In the genomic region with DNA sequence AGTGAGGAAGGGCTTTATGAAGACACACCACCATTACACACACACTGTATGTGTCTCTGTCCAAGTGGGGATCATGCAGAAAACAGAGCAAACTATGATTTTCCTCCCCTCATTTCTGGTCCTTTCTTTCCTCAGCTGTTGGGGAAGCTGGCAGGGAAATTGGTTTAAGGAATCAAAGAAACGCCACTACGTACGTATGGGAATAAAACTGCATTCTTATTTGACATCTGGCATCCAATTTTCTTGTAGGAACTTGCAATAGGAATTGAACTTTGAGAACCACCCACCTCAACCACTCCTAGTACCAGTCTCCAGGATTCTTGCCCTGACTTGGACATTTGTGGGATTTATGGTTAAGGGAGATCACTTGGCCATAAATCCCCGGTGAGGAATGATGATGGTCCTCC, we compare ENCODE assay signal across 10 cellular contexts.
DNase-seq lines count a peak whose midpoint lies in the region; ATAC-seq and TF ChIP-seq lines count a peak whose summit lies in the region.
"Had no signal": no experiment of that assay in that cellular context is flagged by ENCODE, and none has a peak within 500 bp of the region (broad histone marks: within the 10 kb centered on the region; RNA-seq: fewer than 3 reads in every experiment).

No MANE protein-coding gene starts in this region.

- ATAC-seq in right lobe of liver, result no peak

- H3K4me1 Mint-ChIP-seq in T-helper 2 cell treated with Interferon-gamma antibody and Interleukin-4, amounts not matched to agents 5 μg/mL and 100 μg/mL, for 36 hours (ENCODE audit: low read depth), result peaks cover 9% of the 10 kb centered on the region

- peaks cover 0 to 9% (median 0%) of the 10 kb centered on the region in 4 donors for H3K4me1 ChIP-seq in right lobe of liver
- H3K4me1 ChIP-seq in stomach, result peaks cover 7 to 55% (median 26%) of the 10 kb centered on the region in 4 donors

- H3K9me3 Mint-ChIP-seq in T-helper 2 cell treated with Interferon-gamma antibody and Interleukin-4, amounts not matched to agents 5 μg/mL and 100 μg/mL, for 36 hours, result no peaks in the 10 kb centered on the region
- H3K9me3 Mint-ChIP-seq: CD8-positive, alpha-beta memory T cell had no signal

- peak overlapping the region; percentile 75 for H3K4me3 Mint-ChIP-seq in T-helper 2 cell treated with Interferon-gamma antibody and Interleukin-4, amounts not matched to agents 5 μg/mL and 100 μg/mL, for 36 hours

- H3K9me3 ChIP-seq in right lobe of liver, result no peaks in the 10 kb centered on the region
- H3K9me3 ChIP-seq in stomach, result no peaks in the 10 kb centered on the region

- intact Hi-C loops in right lobe of liver (cut with DNase I), result no loop called here
- intact Hi-C loops in stomach (cut with DNase I; ENCODE audit: low total_unique reads), result no loop called here

- no peaks in the 10 kb centered on the region for H3K36me3 ChIP-seq in right lobe of liver
- H3K36me3 ChIP-seq in stomach, result no peaks in the 10 kb centered on the region

- peak overlapping the region; percentile 56 for H3K4me3 ChIP-seq in astrocyte of the spinal cord (ENCODE audit: low read depth, low read length)
- H3K4me3 ChIP-seq in right lobe of liver, result peak overlapping the region; percentile 53 to 67 (median 55)
- H3K4me3 ChIP-seq in stomach, result peak overlapping the region; percentile 56 to 64 (median 62)

- H3K27me3 ChIP-seq in right lobe of liver, result no peaks in the 10 kb centered on the region
- no peaks in the 10 kb centered on the region for H3K27me3 ChIP-seq in stomach

- in situ Hi-C loops in astrocyte of the spinal cord (cut with HindIII; ENCODE audit: low sequenced_read_pairs), result no loop called here

- WGBS in right lobe of liver (ENCODE audit: insufficient coverage, low coverage, low lambda C conversion rate, missing lambda C conversion rate), result 9% methylated on average over 4 of the region's 4 CpGs
- whole genome bisulfite sequencing in stomach, 5 donors, result 9 to 30% (median 20%) methylated on average over 4 of the region's 4 CpGs

- TF ChIP-seq CTCF in astrocyte of the spinal cord (IDR thresholded peaks at IDR 0.05; ENCODE audit: low read depth, low read length), result no peak
- no peak for TF ChIP-seq CTCF in right lobe of liver (IDR thresholded peaks at IDR 0.05)
- TF ChIP-seq CTCF in stomach (IDR thresholded peaks at IDR 0.05), result no peak

- H3K27ac ChIP-seq in right lobe of liver (peak overlapping the region; percentile 46 to 74 (median 68)), stomach (peak overlapping the region; percentile 83 to 88 (median 85))

- TF ChIP-seq EP300 in stomach (IDR thresholded peaks at IDR 0.05), result no peak

- no peak overlapping the region for H3K27ac Mint-ChIP-seq in T-helper 2 cell treated with Interferon-gamma antibody and Interleukin-4, amounts not matched to agents 5 μg/mL and 100 μg/mL, for 36 hours

- peaks cover 40% of the 10 kb centered on the region for H3K27me3 Mint-ChIP-seq in T-helper 2 cell treated with Interferon-gamma antibody and Interleukin-4, amounts not matched to agents 5 μg/mL and 100 μg/mL, for 36 hours (ENCODE audit: low read depth)

- no peak for TF ChIP-seq POLR2A in right lobe of liver (IDR thresholded peaks at IDR 0.05)
- no peak for TF ChIP-seq POLR2A in stomach (IDR thresholded peaks at IDR 0.05)

- no peak for DNase-seq in T-helper 2 cell treated with Interferon-gamma antibody and Interleukin-4, amounts not matched to agents 5 μg/mL and 100 μg/mL, for 36 hours (ENCODE audit: low spot score)
- DNase-seq in T-helper 2 cell (no peak), astrocyte of the spinal cord (ENCODE audit: low read depth, low spot score) (peak; percentile 23), right lobe of liver (no peak), stomach (no peak), amniotic stem cell (lab: John Stamatoyannopoulos, UW) (no peak), NCI-H82 treated with DMSO at 0.1 percent for 48 hours (lab: John Stamatoyannopoulos, UW; ENCODE audit: unreplicated experiment) (no peak)
- DNase-seq in NK-92 treated with Interleukin-12 subunit alpha and Interleukin-12 subunit beta, amount 100 ng/mL, for 24 hours (lab: John Stamatoyannopoulos, UW), result no peak
- DNase-seq: CD8-positive, alpha-beta memory T cell; NCI-H1930 had no signal

- H3K36me3 Mint-ChIP-seq in T-helper 2 cell treated with Interferon-gamma antibody and Interleukin-4, amounts not matched to agents 5 μg/mL and 100 μg/mL, for 36 hours (ENCODE audit: low read depth), result no peaks in the 10 kb centered on the region
- H3K36me3 Mint-ChIP-seq: CD8-positive, alpha-beta memory T cell had no signal
